In the genomic region with DNA sequence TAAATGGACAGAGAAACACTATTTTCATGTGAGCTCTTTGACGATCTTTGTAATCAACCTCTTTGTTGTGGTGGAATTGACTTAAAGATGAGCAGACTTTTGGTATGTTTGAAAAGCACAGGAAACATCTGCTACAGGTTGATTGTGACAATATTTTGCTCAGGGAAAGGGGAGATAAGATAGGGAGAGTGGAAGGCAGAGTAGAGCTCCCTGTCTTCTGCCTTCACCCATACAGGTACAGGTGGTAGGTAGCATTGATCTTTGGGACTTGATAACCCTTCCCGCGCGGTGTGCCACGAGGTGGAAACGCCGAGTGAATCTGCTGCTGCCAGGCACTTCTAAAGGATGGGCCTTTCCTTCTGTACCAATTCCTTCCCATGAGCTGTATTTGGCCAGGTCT, we compare ENCODE assay signal across 16 cellular contexts.
A peak's percentile ranks its signal among the peaks of the same experiment; 100 is the strongest.
DNase-seq lines count a peak whose midpoint lies in the region; ATAC-seq, FAIRE-seq and TF ChIP-seq lines count a peak whose summit lies in the region.
"Had no signal": no experiment of that assay in that cellular context is flagged by ENCODE, and none has a peak within 500 bp of the region (broad histone marks: within the 10 kb centered on the region; RNA-seq: fewer than 3 reads in every experiment).

No MANE protein-coding gene starts in this region.

- no peaks in the 10 kb centered on the region for H3K27me3 Mint-ChIP-seq in CD4-positive, alpha-beta memory T cell
- no peaks in the 10 kb centered on the region for H3K27me3 Mint-ChIP-seq in activated T-cell treated with anti-CD3 and anti-CD28 coated beads, Interleukin-2, amount 50 U/mL, for 72 hours (ENCODE audit: low read depth)
- H3K27me3 Mint-ChIP-seq in memory B cell: no peaks in the 10 kb centered on the region

- FAIRE-seq in pancreas (lab: Jason Lieb, UNC): no peak

- no peak for ATAC-seq in activated T-cell treated with anti-CD3 and anti-CD28 coated beads, Interleukin-2, amount 50 U/mL, for 72 hours (replicated peaks in 1 of 2)
- ATAC-seq in memory B cell (ENCODE audit: low read depth) (no peak), pancreas (no peak), GM19452 (IDR thresholded peaks at IDR 0.05; ENCODE audit: unreplicated experiment) (no peak), GM21737 (IDR thresholded peaks at IDR 0.05; ENCODE audit: unreplicated experiment) (no peak)

- no peak overlapping the region for H3K4me3 ChIP-seq in CD4-positive, alpha-beta memory T cell (ENCODE audit: low read length in 2 of 2)
- no peak overlapping the region for H3K4me3 ChIP-seq in pancreas
- H3K4me3 ChIP-seq: breast epithelium, spleen had no signal

- peak in 4 of 5 donors; percentile 11 to 35 (median 26) for DNase-seq in CD4-positive, alpha-beta memory T cell
- DNase-seq in KBM-7: peak; percentile 10
- DNase-seq in activated T-cell treated with anti-CD3 and anti-CD28 coated beads, Interleukin-2, amount 50 U/mL, for 72 hours: no peak
- DNase-seq in memory B cell (ENCODE audit: low spot score in 2 of 2): no peak
- no peak for DNase-seq in pancreas
- DNase-seq in NCI-H2107 (lab: John Stamatoyannopoulos, UW): no peak
- DNase-seq: DMS153; foreskin melanocyte; NCI-H187 treated with DMSO at 0.1 percent for 48 hours; NCI-H774; spleen; stimulated activated CD8-positive, alpha-beta memory T cell treated with anti-CD3 and anti-CD28 coated beads, Interleukin-4, amount 100 ng/mL, for 48 hours; T-helper 9 cell had no signal

- peaks cover 45 to 70% of the 10 kb centered on the region in 2 donors for H3K36me3 Mint-ChIP-seq in CD4-positive, alpha-beta memory T cell
- H3K36me3 Mint-ChIP-seq in activated T-cell treated with anti-CD3 and anti-CD28 coated beads, Interleukin-2, amount 50 U/mL, for 72 hours (ENCODE audit: insufficient read depth in 2 of 2): peaks cover 2 to 6% of the 10 kb centered on the region in 2 donors
- H3K36me3 Mint-ChIP-seq in memory B cell: peaks cover 30% of the 10 kb centered on the region

- in situ Hi-C loops in KBM-7 (cut with MboI; ENCODE audit: low pct_unique_long_range_greater_than_20kb, low sequenced_read_pairs): no loop called here

- TF ChIP-seq CTCF in pancreas (IDR thresholded peaks at IDR 0.05): no peak

- POLR2A ChIA-PET in CD4-positive, alpha-beta memory T cell (lab: Charles Lee; ENCODE audit: partially characterized antibody): interaction anchor here (1.0 to 2.0 kb wide), 3 partner anchors 10 to 115 kb away, joined by 3 to 5 read pairs (median 5); no protein-coding TSS in a partner anchor

- no peaks in the 10 kb centered on the region for H3K27me3 ChIP-seq in CD4-positive, alpha-beta memory T cell (ENCODE audit: insufficient read depth, low read length)
- no peaks in the 10 kb centered on the region for H3K27me3 ChIP-seq in pancreas
- H3K27me3 ChIP-seq: breast epithelium, spleen had no signal

- CTCF ChIA-PET in CD4-positive, alpha-beta memory T cell (lab: Charles Lee; ENCODE audit: partially characterized antibody): interaction anchor here (1.0 to 1.4 kb wide), 4 partner anchors 8 to 363 kb away, joined by 3 to 8 read pairs (median 4); no protein-coding TSS in a partner anchor

- H3K36me3 ChIP-seq in CD4-positive, alpha-beta memory T cell (ENCODE audit: insufficient read depth, low read length): peaks cover 22% of the 10 kb centered on the region
- H3K36me3 ChIP-seq in pancreas: peaks cover 0 to 5% (median 4%) of the 10 kb centered on the region in 3 donors
- H3K36me3 ChIP-seq: breast epithelium had no signal

- H3K27ac Mint-ChIP-seq in CD4-positive, alpha-beta memory T cell: peak overlapping the region; percentile 65 to 91 (median 79)
- peak overlapping the region; percentile 43 for H3K27ac Mint-ChIP-seq in activated T-cell treated with anti-CD3 and anti-CD28 coated beads, Interleukin-2, amount 50 U/mL, for 72 hours
- H3K27ac Mint-ChIP-seq in memory B cell: peak overlapping the region; percentile 53

- peak overlapping the region; percentile 2 to 69 (median 62) for H3K4me3 Mint-ChIP-seq in CD4-positive, alpha-beta memory T cell
- H3K4me3 Mint-ChIP-seq in activated T-cell treated with anti-CD3 and anti-CD28 coated beads, Interleukin-2, amount 50 U/mL, for 72 hours: peak overlapping the region; percentile 72 to 76
- H3K4me3 Mint-ChIP-seq in memory B cell: no peak overlapping the region

- intact Hi-C loops in CD4-positive, alpha-beta memory T cell (cut with micrococcal nuclease): no loop called here
- intact Hi-C loops in pancreas (cut with DNase I): no loop called here

- H3K27ac ChIP-seq in CD4-positive, alpha-beta memory T cell (ENCODE audit: low read depth, low read length): peak overlapping the region; percentile 8
- no peak overlapping the region for H3K27ac ChIP-seq in pancreas
- H3K27ac ChIP-seq: breast epithelium had no signal

- 87 to 90% methylated on average over 7 of the region's 7 CpGs for WGBS in pancreas, 2 donors

- no peaks in the 10 kb centered on the region for H3K9me3 Mint-ChIP-seq in CD4-positive, alpha-beta memory T cell
- no peaks in the 10 kb centered on the region for H3K9me3 Mint-ChIP-seq in activated T-cell treated with anti-CD3 and anti-CD28 coated beads, Interleukin-2, amount 50 U/mL, for 72 hours
- H3K9me3 Mint-ChIP-seq in memory B cell: no peaks in the 10 kb centered on the region

- no peaks in the 10 kb centered on the region for H3K9me3 ChIP-seq in CD4-positive, alpha-beta memory T cell (ENCODE audit: control insufficient read depth in 1 of 2, low read length in 2 of 2)
- no peaks in the 10 kb centered on the region for H3K9me3 ChIP-seq in pancreas
- H3K9me3 ChIP-seq: breast epithelium, spleen had no signal

- peaks cover 26 to 45% (median 38%) of the 10 kb centered on the region in 4 donors for H3K4me1 Mint-ChIP-seq in CD4-positive, alpha-beta memory T cell
- H3K4me1 Mint-ChIP-seq in activated T-cell treated with anti-CD3 and anti-CD28 coated beads, Interleukin-2, amount 50 U/mL, for 72 hours (ENCODE audit: low read depth): peaks cover 23% of the 10 kb centered on the region
- no peaks in the 10 kb centered on the region for H3K4me1 Mint-ChIP-seq in memory B cell

- peaks cover 28% of the 10 kb centered on the region for H3K4me1 ChIP-seq in CD4-positive, alpha-beta memory T cell (ENCODE audit: insufficient read depth, low read length)
- no peaks in the 10 kb centered on the region for H3K4me1 ChIP-seq in pancreas
- H3K4me1 ChIP-seq: breast epithelium had no signal

Comparison
In these comparisons a context has a peak if more than half of its experiments do, and no peak if none do; other contexts are left out.
1. DNase-seq: peak in CD4-positive, alpha-beta memory T cell (4 of 5) and KBM-7 (single experiment); none in activated T-cell treated with anti-CD3 and anti-CD28 coated beads, Interleukin-2, amount 50 U/mL, for 72 hours (0 of 2), memory B cell (0 of 2), pancreas (0 of 6) and NCI-H2107 (single experiment).
2. Peak in every context shown above with its lines, with median percentiles within 50 percentile points of each other: H3K27ac Mint-ChIP-seq.